1 cellular context compared by ENCODE assay signal in genomic region chr14:96202441-96203094, GRCh38.
TF ChIP-seq lines count a peak whose summit lies in the region.

No MANE protein-coding gene starts in this region.

TF ChIP-seq in HEK293, 187 proteins besides CTCF, POLR2A, EP300 and RAD21 (continued from another document):
- TF ChIP-seq ZNF148 (tag by site-specific recombination; IDR thresholded peaks at IDR 0.05; ENCODE audit: borderline replicate concordance) (no peak), TRIM28 (IDR thresholded peaks at IDR 0.05; ENCODE audit: borderline replicate concordance, low read length) (no peak)
TF ChIP-seq in HEK293: peak in this region for 3.
